Comparison of ENCODE assay signal across 19 cellular contexts in genomic region chr3:55884491-55885285, GRCh38.
A peak's percentile ranks its signal among the peaks of the same experiment; 100 is the strongest.
DNase-seq lines count a peak whose midpoint lies in the region; ATAC-seq and TF ChIP-seq lines count a peak whose summit lies in the region.
"Had no signal": no experiment of that assay in that cellular context is flagged by ENCODE, and none has a peak within 500 bp of the region (broad histone marks: within the 10 kb centered on the region; RNA-seq: fewer than 3 reads in every experiment).

No MANE protein-coding gene starts in this region.

- peak overlapping the region; percentile 73 for H4K8ac ChIP-seq in mesenchymal stem cell (ENCODE audit: low read length)

- H3K27me3 ChIP-seq in breast epithelium (no peaks in the 10 kb centered on the region), mesenchymal stem cell (ENCODE audit: control insufficient read depth in 1 of 2, insufficient read depth in 1 of 2, low read length in 2 of 2) (no peaks in the 10 kb centered on the region)
- H3K27me3 ChIP-seq: BLaER1 treated with 17β-estradiol and CSF1 and Interleukin-3, amounts not matched to agents 10 nM and 100 nM had no signal

- peak; percentile 86 for DNase-seq in MCF 10A (ENCODE audit: unreplicated experiment)
- no peak for DNase-seq in breast epithelium (ENCODE audit: low spot score in 2 of 2)
- DNase-seq in epithelial cell of esophagus (ENCODE audit: low read depth) = peak; percentile 90
- DNase-seq in mesenchymal stem cell = no peak
- DNase-seq in OCI-M1 (lab: John Stamatoyannopoulos, UW) = no peak
- no peak for DNase-seq in NCI-H2107 treated with DMSO at 0.1 percent for 48 hours (lab: John Stamatoyannopoulos, UW; ENCODE audit: unreplicated experiment)
- DNase-seq in KG1 (lab: John Stamatoyannopoulos, UW) = no peak
- DNase-seq: DMS 273 treated with DMSO at 0.1 percent for 48 hours, MV-4-11, NCI-H1417 treated with DMSO at 0.1 percent for 48 hours, NCI-H2029 treated with DMSO at 0.1 percent for 48 hours, NCI-H2227 treated with DMSO at 0.1 percent for 48 hours, NCI-H526 had no signal

- peak overlapping the region; percentile 27 for H2BK120ac ChIP-seq in mesenchymal stem cell (ENCODE audit: low read depth, low read length)

- H2AFZ ChIP-seq in mesenchymal stem cell (ENCODE audit: low read depth, low read length) = no peak overlapping the region

- TF ChIP-seq POLR2A in breast epithelium (IDR thresholded peaks at IDR 0.05) = no peak

- BruUV-seq in MCF 10A (replicated peaks; lab: Mats Ljungman, UMichigan) = no TSS peak

- TF ChIP-seq CTCF in MCF 10A (IDR thresholded peaks at IDR 0.05; ENCODE audit: unreplicated experiment) = no peak
- no peak for TF ChIP-seq CTCF in breast epithelium (IDR thresholded peaks at IDR 0.05)
- no peak for TF ChIP-seq CTCF in epithelial cell of esophagus (IDR thresholded peaks at IDR 0.05; ENCODE audit: insufficient read depth, low read depth, low read length, missing control alignments)

- no peak overlapping the region for H3K14ac ChIP-seq in mesenchymal stem cell (ENCODE audit: low read length in 2 of 2)

- H4K91ac ChIP-seq in mesenchymal stem cell (ENCODE audit: low read length) = peak overlapping the region; percentile 92

- no peak overlapping the region for H3K4me2 ChIP-seq in mesenchymal stem cell (ENCODE audit: low read length, poor library complexity, severe bottlenecking)
- H3K4me2 ChIP-seq: BLaER1 treated with 17β-estradiol and CSF1 and Interleukin-3, amounts not matched to agents 10 nM and 100 nM had no signal

- H3K4me1 ChIP-seq in breast epithelium = no peaks in the 10 kb centered on the region
- H3K4me1 ChIP-seq in mesenchymal stem cell (ENCODE audit: control insufficient read depth, insufficient read depth, low read depth, low read length) = no peaks in the 10 kb centered on the region

- peak overlapping the region; percentile 19 for H2AK5ac ChIP-seq in mesenchymal stem cell (ENCODE audit: low read length, severe bottlenecking)

- H3K23ac ChIP-seq in mesenchymal stem cell (ENCODE audit: low read length in 2 of 2) = no peak overlapping the region

- no peak overlapping the region for H2BK15ac ChIP-seq in mesenchymal stem cell (ENCODE audit: low read depth, poor library complexity, severe bottlenecking)

- intact Hi-C loops in MCF 10A (cut with micrococcal nuclease) (loop anchor here (10.0 kb wide), 1 partner anchor 250 kb away; no protein-coding TSS in a partner anchor), breast epithelium (cut with DNase I; ENCODE audit: low total_unique reads) (no loop called here)

- POLR2A ChIA-PET in MCF 10A (lab: Yijun Ruan, JAX) = interaction anchor here (0.6 to 0.9 kb wide), 3 partner anchors 38 to 398 kb away, joined by 3 read pairs; no protein-coding TSS in a partner anchor

- H3K18ac ChIP-seq in mesenchymal stem cell (ENCODE audit: low read depth in 1 of 2, low read length in 2 of 2) = peak overlapping the region; percentile 89 to 90

- no peaks in the 10 kb centered on the region for H3K9me3 ChIP-seq in breast epithelium
- no peaks in the 10 kb centered on the region for H3K9me3 ChIP-seq in mesenchymal stem cell (ENCODE audit: control insufficient read depth, low read length)
- H3K9me3 ChIP-seq: BLaER1 treated with 17β-estradiol and CSF1 and Interleukin-3, amounts not matched to agents 10 nM and 100 nM had no signal

- WGBS in mesenchymal stem cell = 80% methylated on average over 1 of the region's 2 CpGs

- peaks cover 25% of the 10 kb centered on the region for H3K4me1 Mint-ChIP-seq in MCF 10A (ENCODE audit: insufficient read depth, unreplicated experiment)

- no peaks in the 10 kb centered on the region for H3K27me3 Mint-ChIP-seq in MCF 10A (ENCODE audit: insufficient read depth, unreplicated experiment)

- H3K27ac Mint-ChIP-seq in MCF 10A (ENCODE audit: low read depth, unreplicated experiment) = peak overlapping the region; percentile 89

- no peak overlapping the region for H3K9ac ChIP-seq in mesenchymal stem cell (ENCODE audit: low read length)
- H3K9ac ChIP-seq: BLaER1 treated with 17β-estradiol and CSF1 and Interleukin-3, amounts not matched to agents 10 nM and 100 nM had no signal

- ATAC-seq in GM19023 (IDR thresholded peaks at IDR 0.05; ENCODE audit: unreplicated experiment) = no peak
- ATAC-seq: HCT116, Right ventricle myocardium inferior had no signal

- no peak overlapping the region for H2BK5ac ChIP-seq in mesenchymal stem cell (ENCODE audit: low read depth, low read length, poor library complexity, severe bottlenecking)

- CTCF ChIA-PET in MCF 10A (lab: Yijun Ruan, JAX) = interaction anchor here (0.6 to 1.4 kb wide), 7 partner anchors 10 to 192 kb away, joined by 3 to 6 read pairs (median 4); no protein-coding TSS in a partner anchor

- H3K4ac ChIP-seq in mesenchymal stem cell (ENCODE audit: low read depth in 1 of 2, low read length in 2 of 2) = peak overlapping the region; percentile 54 to 89

- H2BK12ac ChIP-seq in mesenchymal stem cell (ENCODE audit: low read length in 2 of 2) = peak overlapping the region; percentile 37 to 78

- no peak overlapping the region for H3K4me3 Mint-ChIP-seq in MCF 10A (ENCODE audit: unreplicated experiment)

- H3K36me3 Mint-ChIP-seq in MCF 10A (ENCODE audit: insufficient read depth, unreplicated experiment) = no peaks in the 10 kb centered on the region

- no peaks in the 10 kb centered on the region for H3K36me3 ChIP-seq in breast epithelium
- H3K36me3 ChIP-seq in mesenchymal stem cell (ENCODE audit: control insufficient read depth in 1 of 2, insufficient read depth in 2 of 2, low read depth in 1 of 2, low read length in 2 of 2) = no peaks in the 10 kb centered on the region
- H3K36me3 ChIP-seq: BLaER1 treated with 17β-estradiol and CSF1 and Interleukin-3, amounts not matched to agents 10 nM and 100 nM had no signal

- no peaks in the 10 kb centered on the region for H3K79me1 ChIP-seq in mesenchymal stem cell (replicated peaks; ENCODE audit: low read length, poor library complexity, severe bottlenecking)

- no peak overlapping the region for H3K4me3 ChIP-seq in breast epithelium
- H3K4me3 ChIP-seq in epithelial cell of esophagus (ENCODE audit: low read length) = no peak overlapping the region
- H3K4me3 ChIP-seq in mesenchymal stem cell (ENCODE audit: insufficient read depth in 1 of 2, low read depth in 1 of 2, low read length in 2 of 2) = no peak overlapping the region
- H3K4me3 ChIP-seq: BLaER1 treated with 17β-estradiol and CSF1 and Interleukin-3, amounts not matched to agents 10 nM and 100 nM; SK-N-MC had no signal

- H3K27ac ChIP-seq in breast epithelium (no peak overlapping the region), mesenchymal stem cell (ENCODE audit: low read length, poor library complexity, severe bottlenecking) (no peak overlapping the region)
- H3K27ac ChIP-seq: 22Rv1; BLaER1 treated with 17β-estradiol and CSF1 and Interleukin-3, amounts not matched to agents 10 nM and 100 nM; SK-N-MC had no signal

- no peaks in the 10 kb centered on the region for H3K9me3 Mint-ChIP-seq in MCF 10A (ENCODE audit: unreplicated experiment)

Comparison
In these comparisons a context has a peak if more than half of its experiments do, and no peak if none do; other contexts are left out.
1. DNase-seq: peak in MCF 10A (single experiment) and epithelial cell of esophagus (single experiment); none in breast epithelium (0 of 2), mesenchymal stem cell (single experiment), OCI-M1 (single experiment), NCI-H2107 treated with DMSO at 0.1 percent for 48 hours (single experiment) and KG1 (single experiment).